ENCODE assay signal across 11 cellular contexts in genomic region chrX:51494409-51494808, GRCh38. TPM values are rescaled to one million over a fixed set of nuclear protein-coding genes. Genes with fewer than 3 reads are reported as not detected.
DNase-seq lines count a peak whose midpoint lies in the region; TF ChIP-seq lines count a peak whose summit lies in the region.
"Had no signal": no experiment of that assay in that cellular context is flagged by ENCODE, and none has a peak within 500 bp of the region (broad histone marks: within the 10 kb centered on the region; RNA-seq: fewer than 3 reads in every experiment).

No MANE protein-coding gene starts in this region.

- peaks cover 6% of the 10 kb centered on the region for H3K27me3 Mint-ChIP-seq in neural progenitor cell (ENCODE audit: insufficient read depth, low read depth)

- H3K4me3 ChIP-seq in neural progenitor cell = peak overlapping the region; percentile 54
- H3K4me3 ChIP-seq: tibial nerve had no signal

- peaks cover 10% of the 10 kb centered on the region for H3K4me1 Mint-ChIP-seq in neural progenitor cell

- no peaks in the 10 kb centered on the region for H3K36me3 ChIP-seq in neural progenitor cell
- H3K36me3 ChIP-seq: tibial nerve had no signal

- peaks cover 2% of the 10 kb centered on the region for H3K36me3 Mint-ChIP-seq in neural progenitor cell

- H4K20me1 ChIP-seq in neural progenitor cell (ENCODE audit: low read depth) = no peaks in the 10 kb centered on the region

- H3K9ac ChIP-seq in neural progenitor cell = no peak overlapping the region

- H3K9me3 ChIP-seq in neural progenitor cell (ENCODE audit: low read depth) = no peaks in the 10 kb centered on the region
- H3K9me3 ChIP-seq: tibial nerve had no signal

- H3K79me2 ChIP-seq in neural progenitor cell (ENCODE audit: low read depth) = peaks cover 37% of the 10 kb centered on the region

- peak; percentile 9 for DNase-seq in NCI-H748 (lab: John Stamatoyannopoulos, UW; ENCODE audit: unreplicated experiment)
- no peak for DNase-seq in NCI-H748 treated with DMSO at 0.1 percent for 48 hours (lab: John Stamatoyannopoulos, UW)
- peak; percentile 7 for DNase-seq in LHCN-M2 (ENCODE audit: low read depth)
- peak; percentile 2 for DNase-seq in dermis blood vessel endothelial cell
- no peak for DNase-seq in neural progenitor cell (ENCODE audit: low spot score)
- no peak for DNase-seq in NCI-H510A treated with DMSO at 0.1 percent for 48 hours (lab: John Stamatoyannopoulos, UW)
- no peak for DNase-seq in caudate nucleus (lab: John Stamatoyannopoulos, UW)
- no peak for DNase-seq in HEK293T (ENCODE audit: extremely low spot score)
- DNase-seq: mesendoderm, NCI-H1694 had no signal

- no peaks in the 10 kb centered on the region for H3F3A ChIP-seq in neural progenitor cell (ENCODE audit: low read depth)

- H3K4me1 ChIP-seq in neural progenitor cell = peaks cover 9% of the 10 kb centered on the region
- H3K4me1 ChIP-seq: tibial nerve had no signal

- POLR2A ChIA-PET in HEK293T (lab: Yijun Ruan, JAX) = no interaction called here

- TF ChIP-seq CTCF in neural progenitor cell (IDR thresholded peaks at IDR 0.05) = peak; percentile 37

- H3K27ac ChIP-seq in neural progenitor cell = no peak overlapping the region
- no peak overlapping the region for H3K27ac ChIP-seq in caudate nucleus (ENCODE audit: low read depth, low read length)
- H3K27ac ChIP-seq: tibial nerve had no signal

- CTCF ChIA-PET in HEK293T (lab: Yijun Ruan, JAX) = no interaction called here

- no peak overlapping the region for H3K27ac Mint-ChIP-seq in neural progenitor cell

- H3K4me2 ChIP-seq in neural progenitor cell = peak overlapping the region; percentile 82

- no peak overlapping the region for H2AFZ ChIP-seq in neural progenitor cell (replicated peaks)

- H3K27me3 ChIP-seq in neural progenitor cell = no peaks in the 10 kb centered on the region

- H3K4me3 Mint-ChIP-seq in neural progenitor cell = peak overlapping the region; percentile 92

- peaks cover 10% of the 10 kb centered on the region for H3K9me3 Mint-ChIP-seq in neural progenitor cell

TF ChIP-seq in HEK293T, 16 proteins besides CTCF, POLR2A, EP300 and RAD21:
- no peak for TF ChIP-seq ZNF384 (IDR thresholded peaks at IDR 0.05)
- TF ChIP-seq CTBP1 (IDR thresholded peaks at IDR 0.05; ENCODE audit: borderline replicate concordance) = no peak
- TF ChIP-seq HDGF (IDR thresholded peaks at IDR 0.05; ENCODE audit: borderline replicate concordance) = no peak
- TF ChIP-seq BHLHE40 (IDR thresholded peaks at IDR 0.05; ENCODE audit: borderline replicate concordance) = no peak
- TF ChIP-seq SP1 (IDR thresholded peaks at IDR 0.05) = no peak
- TF ChIP-seq TARDBP (IDR thresholded peaks at IDR 0.05) = no peak
- TF ChIP-seq FOXK2 (IDR thresholded peaks at IDR 0.05) = no peak
- no peak for TF ChIP-seq FOXA1 (IDR thresholded peaks at IDR 0.05)
- TF ChIP-seq ELF4 (IDR thresholded peaks at IDR 0.05) = no peak
- TF ChIP-seq ARNT (IDR thresholded peaks at IDR 0.05) = no peak
TF ChIP-seq in HEK293T: peak in this region for 0.

RNA-seq across cellular contexts. Expression of gene NUDT11, which starts 2.0 kb away (rescaled TPM):
- 14.1 and 15.2 TPM in 2 replicates for total RNA-seq in LHCN-M2 (2014; rRNA removed)
- polyA plus RNA-seq in LHCN-M2 (2012) = 6.3 TPM
- 0.51 and 0.74 TPM in 2 replicates for total RNA-seq in dermis blood vessel endothelial cell
- 35.7 and 58.4 TPM in 2 replicates for total RNA-seq in neural progenitor cell (ENCODE audit: low replicate concordance)

Comparison
In these comparisons a context has a peak if more than half of its experiments do, and no peak if none do; other contexts are left out.
1. DNase-seq: peak in NCI-H748 (single experiment), LHCN-M2 (single experiment) and dermis blood vessel endothelial cell (single experiment); none in NCI-H748 treated with DMSO at 0.1 percent for 48 hours (single experiment), neural progenitor cell (single experiment), NCI-H510A treated with DMSO at 0.1 percent for 48 hours (single experiment), caudate nucleus (0 of 61) and HEK293T (single experiment).